ENCODE assay signal across 26 cellular contexts in genomic region chr9:117974108-117974507, GRCh38.
"Had no signal": no experiment of that assay in that cellular context is flagged by ENCODE, and none has a peak within 500 bp of the region (broad histone marks: within the 10 kb centered on the region; RNA-seq: fewer than 3 reads in every experiment).

No MANE protein-coding gene starts in this region.

- H3K4me1 ChIP-seq: stomach, suprapubic skin, testis, thyroid gland, tibial artery, tibial nerve, transverse colon, upper lobe of left lung, upper lobe of right lung, uterus, vagina had no signal

- H3K27me3 ChIP-seq: stomach, suprapubic skin, testis, thyroid gland, tibial artery, tibial nerve, upper lobe of left lung, upper lobe of right lung, uterus, vagina had no signal

- H3K27ac ChIP-seq: stomach, suprapubic skin, testis, thoracic aorta, thyroid gland, tibial artery, tibial nerve, transverse colon, upper lobe of left lung, upper lobe of right lung, uterus, vagina had no signal

- H3K36me3 ChIP-seq: stomach, suprapubic skin, thoracic aorta, thyroid gland, tibial artery, tibial nerve, transverse colon, upper lobe of left lung, upper lobe of right lung, uterus, vagina had no signal

- H3K9me3 ChIP-seq: stomach, suprapubic skin, testis, thoracic aorta, thyroid gland, tibial artery, tibial nerve, transverse colon, upper lobe of left lung, upper lobe of right lung, uterus, vagina had no signal

- ATAC-seq: stimulated activated effector memory CD8-positive, alpha-beta T cell treated with anti-CD3 and anti-CD28 coated beads, Interleukin-12 subunit alpha, Interleukin-12 subunit beta, amount 100 ng/mL, for 72 hours; stimulated activated memory B cell treated with anti-CD40 and anti-IgM and Interleukin-4, amounts not matched to agents 10 μg/mL and 1 μg/mL and 100 μg/mL, for 72 hours; stimulated activated naive B cell treated with anti-CD40 and anti-IgM and Interleukin-4, amounts not matched to agents 10 μg/mL and 1 μg/mL and 100 μg/mL, for 72 hours; stimulated activated naive CD8-positive, alpha-beta T cell treated with anti-CD3 and anti-CD28 coated beads, Interleukin-15, amount 100 ng/mL, for 72 hours; stimulated activated naive CD8-positive, alpha-beta T cell treated with anti-CD3 and anti-CD28 coated beads, Interleukin-15, Interleukin-2, amounts not matched to agents 100 U/mL and 50 U/mL, for 24 hours; upper lobe of right lung had no signal

- DNase-seq: stimulated activated CD4-positive, alpha-beta T cell treated with anti-CD3 and anti-CD28 coated beads, Interleukin-2, amount 100 ng/mL, for 48 hours; stimulated activated CD4-positive, alpha-beta T cell treated with anti-CD3 and anti-CD28 coated beads, Interleukin-4, amount 100 ng/mL, for 1 hour; stimulated activated CD4-positive, alpha-beta T cell treated with anti-CD3 and anti-CD28 coated beads, Interleukin-4, amount 100 ng/mL, for 24 hours; stimulated activated CD4-positive, alpha-beta T cell treated with anti-CD3 and anti-CD28 coated beads, Interleukin-4, amount 100 ng/mL, for 4 hours; stimulated activated CD8-positive, alpha-beta memory T cell treated with anti-CD3 and anti-CD28 coated beads, Interleukin-4, amount 100 ng/mL, for 48 hours; stimulated activated naive B cell treated with anti-CD40 and anti-IgM and Interleukin-4, amounts not matched to agents 10 μg/mL and 1 μg/mL and 100 μg/mL, for 72 hours; stimulated activated naive CD4-positive, alpha-beta T cell; stimulated activated naive CD4-positive, alpha-beta T cell treated with Interleukin-2 at 50 U/mL for 16 hours; stimulated activated naive CD8-positive, alpha-beta T cell treated with anti-CD3 and anti-CD28 coated beads, Interleukin-15, amount 100 ng/mL, for 72 hours; stimulated activated naive CD8-positive, alpha-beta T cell treated with anti-CD3 and anti-CD28 coated beads, Interleukin-15, Interleukin-2, amounts not matched to agents 100 U/mL and 50 U/mL, for 24 hours; stomach; substantia nigra; testis; thyroid gland; tibial artery; transverse colon; trophoblast cell; upper lobe of left lung; upper lobe of right lung; uterus had no signal

- H3K4me3 ChIP-seq: stomach, suprapubic skin, testis, thoracic aorta, thyroid gland, tibial artery, tibial nerve, transverse colon, upper lobe of left lung, upper lobe of right lung, uterus, vagina had no signal
